1 cellular context compared by ENCODE assay signal in the genomic region with DNA sequence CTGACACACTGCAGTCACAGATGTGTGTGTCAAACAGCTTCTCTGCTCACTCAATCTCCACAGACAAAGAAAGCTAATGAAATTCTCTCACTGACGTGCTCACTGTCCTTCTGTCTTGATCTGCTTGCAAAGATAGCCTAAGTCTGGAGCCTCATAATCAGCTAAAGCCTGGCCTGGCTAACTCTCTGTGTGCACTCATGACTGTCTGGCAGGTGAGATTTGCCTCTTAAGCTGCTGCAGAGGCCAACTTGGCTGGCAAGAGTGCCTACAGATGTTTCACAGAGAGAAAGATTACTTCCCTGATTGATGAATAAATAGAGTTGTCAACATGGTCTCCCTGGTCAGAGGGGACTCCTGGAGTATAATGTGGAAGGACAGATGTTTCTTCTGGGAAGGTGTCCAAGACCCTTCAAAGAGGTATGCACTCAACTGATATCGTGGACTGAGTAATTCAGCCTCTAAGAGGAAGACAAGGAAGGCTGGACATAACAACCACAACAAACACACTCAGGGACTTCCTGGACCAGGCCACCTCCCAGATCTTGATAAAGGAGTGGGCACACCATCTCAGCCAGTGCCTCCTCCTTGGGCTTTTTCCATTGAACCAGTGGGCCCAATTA.
TF ChIP-seq lines count a peak whose summit lies in the region.

No MANE protein-coding gene starts in this region.

TF ChIP-seq in endothelial cell of umbilical vein, 7 proteins besides CTCF, POLR2A, EP300 and RAD21:
- TF ChIP-seq MYC (IDR thresholded peaks at IDR 0.05; ENCODE audit: low read depth, low read length) (no peak), MAX (IDR thresholded peaks at IDR 0.05; ENCODE audit: insufficient read depth, insufficient read length) (no peak), EZH2 (IDR thresholded peaks at IDR 0.05; ENCODE audit: borderline replicate concordance, low read depth, low read length, severe bottlenecking) (no peak), JUN (IDR thresholded peaks at IDR 0.05; ENCODE audit: borderline replicate concordance, insufficient read depth, insufficient read length, low read depth) (no peak), FOS (IDR thresholded peaks at IDR 0.05; ENCODE audit: borderline replicate concordance, insufficient read depth, low read length) (no peak), POLR2AphosphoS5 (IDR thresholded peaks at IDR 0.05; ENCODE audit: insufficient read depth, low read depth, low read length) (no peak), GATA2 (IDR thresholded peaks at IDR 0.05; ENCODE audit: insufficient read depth, insufficient read length, low read depth, low read length) (no peak)
